Comparison of ENCODE assay signal across 8 cellular contexts in genomic region chr5:134004626-134005414, GRCh38. TPM values are rescaled to one million over a fixed set of nuclear protein-coding genes. Genes with fewer than 3 reads are reported as not detected.
DNase-seq lines count a peak whose midpoint lies in the region; ATAC-seq and TF ChIP-seq lines count a peak whose summit lies in the region.

Gene VDAC1, minus strand, starts transcription at chr5:134004975. Its CDS starts 11,963 bp downstream, at chr5:133993012.

- peaks cover 47% of the 10 kb centered on the region for H3K4me1 Mint-ChIP-seq in activated T-cell treated with anti-CD3 and anti-CD28 coated beads, Interleukin-2, amount 50 U/mL, for 24 hours (ENCODE audit: low read depth)
- peaks cover 45% of the 10 kb centered on the region for H3K4me1 Mint-ChIP-seq in stimulated activated effector memory CD8-positive, alpha-beta T cell treated with anti-CD3 and anti-CD28 coated beads, Interleukin-12 subunit alpha, Interleukin-12 subunit beta, amount 100 ng/mL, for 72 hours

- POLR2A ChIA-PET in OCI-LY7 (lab: Charles Lee) = interaction anchor here (0.6 to 3.1 kb wide), 4 partner anchors 12 to 687 kb away, joined by 3 to 24 read pairs (median 3); no protein-coding TSS in a partner anchor

- no peak for TF ChIP-seq CTCF in OCI-LY7 (conservative IDR thresholded peaks at IDR 0.05; ENCODE audit: low read length)

- ATAC-seq in GM19438 (IDR thresholded peaks at IDR 0.05; ENCODE audit: low read depth, unreplicated experiment) = peak; percentile 73
- ATAC-seq in HG03571 (IDR thresholded peaks at IDR 0.05; ENCODE audit: unreplicated experiment) = peak; percentile 70
- ATAC-seq in esophagus mucosa = peak; percentile 88
- ATAC-seq in stimulated activated effector memory CD8-positive, alpha-beta T cell treated with anti-CD3 and anti-CD28 coated beads, Interleukin-12 subunit alpha, Interleukin-12 subunit beta, amount 100 ng/mL, for 72 hours = peak; percentile 87

- H3K27ac Mint-ChIP-seq in activated T-cell treated with anti-CD3 and anti-CD28 coated beads, Interleukin-2, amount 50 U/mL, for 24 hours = peak within 1 kb of the TSS; percentile 98
- H3K27ac Mint-ChIP-seq in stimulated activated effector memory CD8-positive, alpha-beta T cell treated with anti-CD3 and anti-CD28 coated beads, Interleukin-12 subunit alpha, Interleukin-12 subunit beta, amount 100 ng/mL, for 72 hours = peak within 1 kb of the TSS; percentile 95

- peak within 1 kb of the TSS; percentile 96 for H3K4me3 Mint-ChIP-seq in activated T-cell treated with anti-CD3 and anti-CD28 coated beads, Interleukin-2, amount 50 U/mL, for 24 hours
- peak within 1 kb of the TSS; percentile 85 for H3K4me3 Mint-ChIP-seq in stimulated activated effector memory CD8-positive, alpha-beta T cell treated with anti-CD3 and anti-CD28 coated beads, Interleukin-12 subunit alpha, Interleukin-12 subunit beta, amount 100 ng/mL, for 72 hours

- peaks cover 41% of the 10 kb centered on the region for H3K79me2 ChIP-seq in OCI-LY7 (ENCODE audit: insufficient read depth, low read depth, low read length)

- peak within 1 kb of the TSS; percentile 66 for H3K27ac ChIP-seq in OCI-LY7 (ENCODE audit: low read depth, low read length, poor library complexity, severe bottlenecking)

- peak within 1 kb of the TSS; percentile 89 for H3K4me2 ChIP-seq in OCI-LY7 (ENCODE audit: low read length)

- intact Hi-C loops in OCI-LY7 (cut with micrococcal nuclease; ENCODE audit: unreplicated experiment) = no loop called here

- DNase-seq in CMK (ENCODE audit: low read depth) (peak; percentile 68), OCI-LY7 (ENCODE audit: low spot score) (peak; percentile 82), myocyte (ENCODE audit: low read depth) (peak; percentile 86)
- peak; percentile 88 for DNase-seq in activated T-cell treated with anti-CD3 and anti-CD28 coated beads, Interleukin-2, amount 50 U/mL, for 24 hours
- DNase-seq in stimulated activated effector memory CD8-positive, alpha-beta T cell treated with anti-CD3 and anti-CD28 coated beads, Interleukin-12 subunit alpha, Interleukin-12 subunit beta, amount 100 ng/mL, for 72 hours (ENCODE audit: low spot score in 2 of 2) = peak; percentile 78 to 85

- no TSS peak for BruUV-seq in OCI-LY7 (replicated peaks; lab: Mats Ljungman, UMichigan)

- H3K36me3 ChIP-seq in OCI-LY7 (ENCODE audit: insufficient read depth, low read length) = peaks cover 38% of the 10 kb centered on the region

- H3K9me3 Mint-ChIP-seq in activated T-cell treated with anti-CD3 and anti-CD28 coated beads, Interleukin-2, amount 50 U/mL, for 24 hours = no peaks in the 10 kb centered on the region
- no peaks in the 10 kb centered on the region for H3K9me3 Mint-ChIP-seq in stimulated activated effector memory CD8-positive, alpha-beta T cell treated with anti-CD3 and anti-CD28 coated beads, Interleukin-12 subunit alpha, Interleukin-12 subunit beta, amount 100 ng/mL, for 72 hours

- CTCF ChIA-PET in OCI-LY7 (lab: Charles Lee; ENCODE audit: unreplicated experiment) = interaction anchor here (0.6 to 1.2 kb wide), 2 partner anchors 10 to 229 kb away, joined by 3 to 4 read pairs; no protein-coding TSS in a partner anchor

- peak within 1 kb of the TSS; percentile 83 for H3K4me3 ChIP-seq in OCI-LY7 (ENCODE audit: low read depth, low read length, poor library complexity, severe bottlenecking)

- no peaks in the 10 kb centered on the region for H3K9me2 ChIP-seq in OCI-LY7 (ENCODE audit: insufficient read depth, low read length)

- H3K4me1 ChIP-seq in OCI-LY7 (ENCODE audit: insufficient read depth, low read length, poor library complexity, severe bottlenecking) = peaks cover 27% of the 10 kb centered on the region

- peaks cover 48% of the 10 kb centered on the region for H3K36me3 Mint-ChIP-seq in activated T-cell treated with anti-CD3 and anti-CD28 coated beads, Interleukin-2, amount 50 U/mL, for 24 hours (ENCODE audit: low read depth)
- H3K36me3 Mint-ChIP-seq in stimulated activated effector memory CD8-positive, alpha-beta T cell treated with anti-CD3 and anti-CD28 coated beads, Interleukin-12 subunit alpha, Interleukin-12 subunit beta, amount 100 ng/mL, for 72 hours = peaks cover 52% of the 10 kb centered on the region

- H3K9me3 ChIP-seq in OCI-LY7 (ENCODE audit: low read length) = no peaks in the 10 kb centered on the region

- H4K20me1 ChIP-seq in OCI-LY7 (ENCODE audit: insufficient read depth, low read length) = no peaks in the 10 kb centered on the region

- peak within 1 kb of the TSS; percentile 90 for H2AFZ ChIP-seq in OCI-LY7 (ENCODE audit: low read length)

- H3K27me3 Mint-ChIP-seq in activated T-cell treated with anti-CD3 and anti-CD28 coated beads, Interleukin-2, amount 50 U/mL, for 24 hours = no peaks in the 10 kb centered on the region

RNA-seq across cellular contexts. Expression of gene VDAC1, which starts in this region (rescaled TPM):
- 143 and 157 TPM in 2 replicates for total RNA-seq in OCI-LY7 (2014; rRNA removed; shearing (Covaris generic))
- total RNA-seq in OCI-LY7 (2022) (247 and 253 TPM in 2 replicates), esophagus mucosa (154 TPM), myocyte (402 and 504 TPM in 2 replicates)
- polyA plus RNA-seq in myocyte (2012) = 326 TPM

Comparison
In these comparisons a context has a peak if more than half of its experiments do, and no peak if none do; other contexts are left out.
1. Peak in every context shown above with its lines: DNase-seq, ATAC-seq, H3K4me3 ChIP-seq and H3K27ac ChIP-seq.